Comparison of ENCODE assay signal across 8 cellular contexts in the genomic region with DNA sequence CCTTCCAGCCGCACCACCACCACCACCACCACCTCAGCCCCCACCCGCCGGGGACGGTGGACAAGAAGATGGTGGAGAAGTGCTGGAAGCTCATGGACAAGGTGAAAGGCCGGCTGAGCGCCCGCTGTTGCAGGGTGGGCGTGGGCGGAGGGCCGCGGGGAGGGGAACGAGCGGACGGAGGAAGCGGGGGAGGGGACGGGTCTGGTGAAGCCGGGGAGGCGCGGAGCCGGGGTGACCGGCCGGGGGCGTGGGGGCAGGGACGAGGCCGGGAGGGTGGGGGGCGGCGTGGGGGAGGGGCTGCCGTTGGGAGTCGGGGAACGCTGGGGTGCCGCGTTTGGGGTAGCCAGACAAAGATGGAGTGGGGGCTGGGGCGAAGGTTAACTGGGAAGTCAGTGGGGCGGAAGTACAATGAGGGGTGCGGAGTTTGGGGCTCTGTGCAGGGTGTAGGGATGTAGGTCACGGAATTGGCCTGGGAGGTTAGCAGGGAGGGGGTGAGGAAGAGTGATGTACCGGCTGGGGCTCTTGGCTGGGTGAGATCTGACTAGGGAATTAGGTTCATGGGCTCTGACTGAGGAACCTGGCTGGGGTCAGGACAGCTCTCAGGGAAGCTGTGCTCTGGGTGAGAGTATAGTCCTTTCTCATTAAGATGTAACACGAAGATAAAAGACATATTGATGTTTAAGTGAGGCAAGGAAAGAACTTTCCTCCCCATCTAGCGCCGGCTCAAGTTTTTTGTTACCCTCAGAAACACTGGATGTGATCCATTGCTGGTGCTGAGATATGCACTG. TPM values are rescaled to one million over a fixed set of nuclear protein-coding genes. Genes with fewer than 3 reads are reported as not detected.
DNase-seq lines count a peak whose midpoint lies in the region; ATAC-seq and TF ChIP-seq lines count a peak whose summit lies in the region.

No MANE protein-coding gene starts in this region.

- no peaks in the 10 kb centered on the region for H4K20me1 ChIP-seq in Karpas-422 (ENCODE audit: insufficient read depth, low read depth, low read length)

- peaks cover 53% of the 10 kb centered on the region for H3K79me2 ChIP-seq in Karpas-422 (ENCODE audit: low read length)

- H3K27ac Mint-ChIP-seq in CD4-positive, alpha-beta T cell, result peak overlapping the region; percentile 88
- peak overlapping the region; percentile 87 for H3K27ac Mint-ChIP-seq in activated CD8-positive, alpha-beta memory T cell treated with anti-CD3 and anti-CD28 coated beads, Interleukin-2, amount 10 ng/mL, durations not matched to agents 7 days and 5 days

- H3K4me3 Mint-ChIP-seq in CD4-positive, alpha-beta T cell, result peak overlapping the region; percentile 96
- H3K4me3 Mint-ChIP-seq in activated CD8-positive, alpha-beta memory T cell treated with anti-CD3 and anti-CD28 coated beads, Interleukin-2, amount 10 ng/mL, durations not matched to agents 7 days and 5 days, result peak overlapping the region; percentile 99

- no peaks in the 10 kb centered on the region for H3K27me3 Mint-ChIP-seq in CD4-positive, alpha-beta T cell
- H3K27me3 Mint-ChIP-seq in activated CD8-positive, alpha-beta memory T cell treated with anti-CD3 and anti-CD28 coated beads, Interleukin-2, amount 10 ng/mL, durations not matched to agents 7 days and 5 days, result no peaks in the 10 kb centered on the region

- no peak overlapping the region; the same call in 1 of the 2 replicates for H2AFZ ChIP-seq in Karpas-422 (ENCODE audit: low read length)

- DNase-seq in CD4-positive, alpha-beta T cell, result peak; percentile 9 to 51 (median 30)
- DNase-seq in Karpas-422 (peak; percentile 63), epithelial cell of esophagus (ENCODE audit: low read depth) (peak; percentile 24)
- peak; percentile 69 for DNase-seq in activated CD8-positive, alpha-beta memory T cell treated with anti-CD3 and anti-CD28 coated beads, Interleukin-2, amount 10 ng/mL, durations not matched to agents 7 days and 5 days
- peak; percentile 76 for DNase-seq in stimulated activated CD8-positive, alpha-beta memory T cell treated with anti-CD3 and anti-CD28 coated beads, Interleukin-4, amount 100 ng/mL, for 48 hours

- peaks cover 9% of the 10 kb centered on the region for H3K36me3 Mint-ChIP-seq in CD4-positive, alpha-beta T cell (ENCODE audit: low read depth)
- H3K36me3 Mint-ChIP-seq in activated CD8-positive, alpha-beta memory T cell treated with anti-CD3 and anti-CD28 coated beads, Interleukin-2, amount 10 ng/mL, durations not matched to agents 7 days and 5 days, result peaks cover 3% of the 10 kb centered on the region

- peak; percentile 33 for ATAC-seq in CD4-positive, alpha-beta T cell (ENCODE audit: poor library complexity)
- ATAC-seq in GM21447 (IDR thresholded peaks at IDR 0.05; ENCODE audit: unreplicated experiment), result peak; percentile 34
- ATAC-seq in activated CD8-positive, alpha-beta memory T cell treated with anti-CD3 and anti-CD28 coated beads, Interleukin-2, amount 10 ng/mL, durations not matched to agents 7 days and 5 days, result peak; percentile 48
- ATAC-seq in GM18520 (IDR thresholded peaks at IDR 0.05; ENCODE audit: unreplicated experiment), result no peak

- H3K36me3 ChIP-seq in Karpas-422 (ENCODE audit: insufficient read depth, low read length) (no peaks in the 10 kb centered on the region), muscle layer of colon (ENCODE audit: insufficient read depth, low read length) (no peaks in the 10 kb centered on the region)

- H3K4me1 ChIP-seq in Karpas-422 (ENCODE audit: low read length), result peaks cover 24% of the 10 kb centered on the region
- peaks cover 11% of the 10 kb centered on the region for H3K4me1 ChIP-seq in muscle layer of colon (ENCODE audit: insufficient read depth, low read length)

- H3K4me3 ChIP-seq in Karpas-422 (ENCODE audit: low read length) (peak overlapping the region; percentile 90), epithelial cell of esophagus (ENCODE audit: low read length) (peak overlapping the region; percentile 80), muscle layer of colon (ENCODE audit: low read depth in 1 of 2, low read length in 2 of 2) (peak overlapping the region; percentile 66 to 86)

- no peaks in the 10 kb centered on the region for H3K9me3 ChIP-seq in CD4-positive, alpha-beta T cell (ENCODE audit: control insufficient read depth, low read length)
- H3K9me3 ChIP-seq in Karpas-422 (ENCODE audit: low read length), result no peaks in the 10 kb centered on the region
- no peaks in the 10 kb centered on the region for H3K9me3 ChIP-seq in muscle layer of colon (ENCODE audit: low read length)

- no peaks in the 10 kb centered on the region for H3K9me3 Mint-ChIP-seq in CD4-positive, alpha-beta T cell
- H3K9me3 Mint-ChIP-seq in activated CD8-positive, alpha-beta memory T cell treated with anti-CD3 and anti-CD28 coated beads, Interleukin-2, amount 10 ng/mL, durations not matched to agents 7 days and 5 days (ENCODE audit: low read depth), result no peaks in the 10 kb centered on the region

- CTCF ChIA-PET in CD4-positive, alpha-beta T cell (lab: Charles Lee), result interaction anchor here (0.6 to 3.7 kb wide), 23 partner anchors 8 to 150 kb away, joined by 3 to 49 read pairs (median 4); a partner anchor contains a TSS
- CTCF ChIA-PET in activated CD8-positive, alpha-beta memory T cell treated with anti-CD3 and anti-CD28 coated beads, Interleukin-2, amount 10 ng/mL, durations not matched to agents 7 days and 5 days (lab: Charles Lee), result interaction anchor here (0.5 to 5.6 kb wide), 41 partner anchors 8 to 659 kb away, joined by 3 to 85 read pairs (median 5); a partner anchor contains a TSS

- H3K9me2 ChIP-seq in Karpas-422 (replicated peaks; ENCODE audit: insufficient read depth, low read length), result no peaks in the 10 kb centered on the region

- H3K27me3 ChIP-seq in CD4-positive, alpha-beta T cell (ENCODE audit: control insufficient read depth, insufficient read depth, low read length), result no peaks in the 10 kb centered on the region
- H3K27me3 ChIP-seq in Karpas-422 (ENCODE audit: low read length) (no peaks in the 10 kb centered on the region), muscle layer of colon (ENCODE audit: control insufficient read depth in 1 of 2, insufficient read depth in 2 of 2, low read length in 2 of 2) (no peaks in the 10 kb centered on the region)

- intact Hi-C loops in CD4-positive, alpha-beta T cell (cut with DNase I, micrococcal nuclease), result loop anchor here (1.0 to 5.0 kb wide), 3 partner anchors 36 to 117 kb away; no protein-coding TSS in a partner anchor

- peak overlapping the region; percentile 90 for H3K27ac ChIP-seq in CD4-positive, alpha-beta T cell (ENCODE audit: low read depth, low read length)
- H3K27ac ChIP-seq in Karpas-422 (ENCODE audit: low read length) (peak overlapping the region; percentile 77), muscle layer of colon (ENCODE audit: low read depth, low read length) (peak overlapping the region; percentile 100)

- H3K4me1 Mint-ChIP-seq in CD4-positive, alpha-beta T cell (ENCODE audit: low read depth), result peaks cover 43% of the 10 kb centered on the region
- peaks cover 29% of the 10 kb centered on the region for H3K4me1 Mint-ChIP-seq in activated CD8-positive, alpha-beta memory T cell treated with anti-CD3 and anti-CD28 coated beads, Interleukin-2, amount 10 ng/mL, durations not matched to agents 7 days and 5 days

- TF ChIP-seq CTCF in CD4-positive, alpha-beta T cell (IDR thresholded peaks at IDR 0.05), result no peak
- TF ChIP-seq CTCF in epithelial cell of esophagus (IDR thresholded peaks at IDR 0.05; ENCODE audit: insufficient read depth, low read depth, low read length, missing control alignments), result no peak

- peak overlapping the region; percentile 84 for H3K4me2 ChIP-seq in Karpas-422 (ENCODE audit: low read depth, low read length, poor library complexity, severe bottlenecking)

- POLR2A ChIA-PET in CD4-positive, alpha-beta T cell (lab: Charles Lee), result interaction anchor here (0.6 to 4.0 kb wide), 25 partner anchors 10 to 188 kb away, joined by 3 to 50 read pairs (median 5); a partner anchor contains a TSS

- H3K9ac ChIP-seq in Karpas-422 (ENCODE audit: low read length) (peak overlapping the region; percentile 88), muscle layer of colon (ENCODE audit: low read length) (peak overlapping the region; percentile 53)

RNA-seq across cellular contexts. Expression of a gene that starts 0.6 kb away (rescaled TPM):
- 10 to 100 TPM; 19.5 to 20.8 TPM for total RNA-seq in CD4-positive, alpha-beta T cell
- total RNA-seq in Karpas-422 (2014; rRNA removed; shearing (Covaris generic); ENCODE audit: low replicate concordance), result 18.0 and 34.0 TPM in 2 replicates
- 10 to 100 TPM; 40.0 to 49.2 TPM for total RNA-seq in activated CD8-positive, alpha-beta memory T cell treated with anti-CD3 and anti-CD28 coated beads, Interleukin-2, amount 10 ng/mL, durations not matched to agents 7 days and 5 days

RNA-seq across cellular contexts. Expression of a gene that starts 21.4 kb away (rescaled TPM):
- under 1 TPM; 0.59 to 0.63 TPM for total RNA-seq in CD4-positive, alpha-beta T cell
- total RNA-seq in Karpas-422 (2014; rRNA removed; shearing (Covaris generic); ENCODE audit: low replicate concordance), result not detected in 2 replicates
- total RNA-seq in activated CD8-positive, alpha-beta memory T cell treated with anti-CD3 and anti-CD28 coated beads, Interleukin-2, amount 10 ng/mL, durations not matched to agents 7 days and 5 days, result under 1 TPM; 0.19 to 0.35 TPM

RNA-seq across cellular contexts. Expression of a gene that starts 38.2 kb away (rescaled TPM):
- total RNA-seq in CD4-positive, alpha-beta T cell, result 1 to 10 TPM; 4.2 to 5.4 TPM
- total RNA-seq in Karpas-422 (2014; rRNA removed; shearing (Covaris generic); ENCODE audit: low replicate concordance), result 2.7 and 7.5 TPM in 2 replicates
- total RNA-seq in activated CD8-positive, alpha-beta memory T cell treated with anti-CD3 and anti-CD28 coated beads, Interleukin-2, amount 10 ng/mL, durations not matched to agents 7 days and 5 days, result 10 to 100 TPM; 21.2 to 22.2 TPM

RNA-seq across cellular contexts. Expression of a gene that starts 57.9 kb away (rescaled TPM):
- under 1 TPM in 1 of 2 experiments, not detected in 1; 0.08 TPM for total RNA-seq in CD4-positive, alpha-beta T cell
- not detected in 2 replicates for total RNA-seq in Karpas-422 (2014; rRNA removed; shearing (Covaris generic); ENCODE audit: low replicate concordance)
- not detected for total RNA-seq in activated CD8-positive, alpha-beta memory T cell treated with anti-CD3 and anti-CD28 coated beads, Interleukin-2, amount 10 ng/mL, durations not matched to agents 7 days and 5 days

Comparison
In these comparisons a context has a peak if more than half of its experiments do, and no peak if none do; other contexts are left out.
1. DNase-seq: peak in every context shown above with its lines; median percentile 76 in stimulated activated CD8-positive, alpha-beta memory T cell treated with anti-CD3 and anti-CD28 coated beads, Interleukin-4, amount 100 ng/mL, for 48 hours; 69 in activated CD8-positive, alpha-beta memory T cell treated with anti-CD3 and anti-CD28 coated beads, Interleukin-2, amount 10 ng/mL, durations not matched to agents 7 days and 5 days; 63 in Karpas-422; 30 in CD4-positive, alpha-beta T cell; 24 in epithelial cell of esophagus.